Comparison of ENCODE assay signal across 20 cellular contexts in genomic region chr4:172725581-172725980, GRCh38.
DNase-seq lines count a peak whose midpoint lies in the region; ATAC-seq, FAIRE-seq and TF ChIP-seq lines count a peak whose summit lies in the region.
"Had no signal": no experiment of that assay in that cellular context is flagged by ENCODE, and none has a peak within 500 bp of the region (broad histone marks: within the 10 kb centered on the region; RNA-seq: fewer than 3 reads in every experiment).

No MANE protein-coding gene starts in this region.

- H3K36me3 ChIP-seq in endodermal cell (ENCODE audit: control insufficient read depth, insufficient read depth, low read length) (no peaks in the 10 kb centered on the region), HepG2 (replicated peaks in 1 of 2; ENCODE audit: control insufficient read depth in 1 of 2, insufficient read depth in 2 of 2, low read length in 2 of 2) (no peaks in the 10 kb centered on the region)
- H3K36me3 ChIP-seq: heart right ventricle had no signal

- POLR2A ChIA-PET in HepG2 (lab: Yijun Ruan, JAX) = no interaction called here

- TF ChIP-seq EP300 in HepG2 (IDR thresholded peaks at IDR 0.05; ENCODE audit: low read depth in 2 of 2, low read length in 2 of 2) (no peak), HepG2 (CRISPR knock-in tag; IDR thresholded peaks at IDR 0.05; ENCODE audit: borderline replicate concordance) (no peak)

- peak overlapping the region; percentile 66 for H3K4me2 ChIP-seq in HepG2 (ENCODE audit: low read depth, low read length)

- H4K20me1 ChIP-seq in HepG2 (ENCODE audit: insufficient read depth, low read length) = no peaks in the 10 kb centered on the region

- no peak overlapping the region for H2AFZ ChIP-seq in HepG2 (ENCODE audit: low read length)

- peaks cover 14% of the 10 kb centered on the region for H3K9me3 ChIP-seq in endodermal cell (ENCODE audit: control insufficient read depth, low read length)
- H3K9me3 ChIP-seq in HepG2 (ENCODE audit: low read length) = peaks cover 9% of the 10 kb centered on the region; the same call in 1 of the 2 replicates

- H3K79me2 ChIP-seq in HepG2 (ENCODE audit: insufficient read depth, low read length) = no peaks in the 10 kb centered on the region

- peaks cover 52% of the 10 kb centered on the region for H3K27me3 Mint-ChIP-seq in endodermal cell (ENCODE audit: insufficient read depth)
- H3K27me3 Mint-ChIP-seq in stimulated activated naive B cell treated with anti-CD40 and anti-IgM and Interleukin-4, amounts not matched to agents 10 μg/mL and 1 μg/mL and 100 μg/mL, for 72 hours = no peaks in the 10 kb centered on the region
- H3K27me3 Mint-ChIP-seq: activated naive CD8-positive, alpha-beta T cell treated with anti-CD3 and anti-CD28 coated beads, Interleukin-2, amount 10 ng/mL, durations not matched to agents 7 days and 5 days had no signal

- no peak for FAIRE-seq in HepG2 (lab: Jason Lieb, UNC)
- FAIRE-seq in GM12891 (lab: Jason Lieb, UNC) = no peak
- FAIRE-seq: H54 had no signal

- WGBS in endodermal cell (ENCODE audit: insufficient coverage in 1 of 2, insufficient read length in 1 of 2), 2 experiments = 47 to 70% methylated on average over 2 to 3 of the region's 3 CpGs
- WGBS in HepG2 (ENCODE audit: low lambda C conversion rate) = 2% methylated on average over 3 of the region's 3 CpGs

- peaks cover 4% of the 10 kb centered on the region for H3K36me3 Mint-ChIP-seq in endodermal cell (ENCODE audit: low read depth)
- no peaks in the 10 kb centered on the region for H3K36me3 Mint-ChIP-seq in stimulated activated naive B cell treated with anti-CD40 and anti-IgM and Interleukin-4, amounts not matched to agents 10 μg/mL and 1 μg/mL and 100 μg/mL, for 72 hours
- H3K36me3 Mint-ChIP-seq: activated naive CD8-positive, alpha-beta T cell treated with anti-CD3 and anti-CD28 coated beads, Interleukin-2, amount 10 ng/mL, durations not matched to agents 7 days and 5 days; CD8-positive, alpha-beta T cell; stimulated activated effector memory CD8-positive, alpha-beta T cell treated with anti-CD3 and anti-CD28 coated beads, Interleukin-12 subunit alpha, Interleukin-12 subunit beta, amount 100 ng/mL, for 72 hours had no signal

- TF ChIP-seq RAD21 in HepG2 (CRISPR knock-in tag; IDR thresholded peaks at IDR 0.05) = no peak

- TF ChIP-seq POLR2A in HepG2 (IDR thresholded peaks at IDR 0.05; ENCODE audit: insufficient read depth in 1 of 2, low read depth in 2 of 2, low read length in 2 of 2) (no peak), GM12891 (IDR thresholded peaks at IDR 0.05; ENCODE audit: low read depth, low read length) (no peak)

- H3K9me3 Mint-ChIP-seq in endodermal cell = peaks cover 18% of the 10 kb centered on the region
- peaks cover 6 to 8% of the 10 kb centered on the region in 2 donors for H3K9me3 Mint-ChIP-seq in stimulated activated naive B cell treated with anti-CD40 and anti-IgM and Interleukin-4, amounts not matched to agents 10 μg/mL and 1 μg/mL and 100 μg/mL, for 72 hours
- H3K9me3 Mint-ChIP-seq: activated naive CD8-positive, alpha-beta T cell treated with anti-CD3 and anti-CD28 coated beads, Interleukin-2, amount 10 ng/mL, durations not matched to agents 7 days and 5 days had no signal

- no peaks in the 10 kb centered on the region for H3K27me3 ChIP-seq in endodermal cell (ENCODE audit: control insufficient read depth, insufficient read depth, low read length, poor library complexity, severe bottlenecking)
- H3K27me3 ChIP-seq in HepG2 (ENCODE audit: control insufficient read depth in 1 of 2, insufficient read depth in 2 of 2, low read length in 2 of 2) = no peaks in the 10 kb centered on the region
- H3K27me3 ChIP-seq: heart right ventricle had no signal

- H3K4me3 Mint-ChIP-seq in endodermal cell = peak overlapping the region; percentile 35
- no peak overlapping the region for H3K4me3 Mint-ChIP-seq in stimulated activated naive B cell treated with anti-CD40 and anti-IgM and Interleukin-4, amounts not matched to agents 10 μg/mL and 1 μg/mL and 100 μg/mL, for 72 hours
- H3K4me3 Mint-ChIP-seq: activated CD8-positive, alpha-beta T cell treated with anti-CD3 and anti-CD28 coated beads, Interleukin-2, amount 10 ng/mL, durations not matched to agents 7 days and 5 days; activated naive CD8-positive, alpha-beta T cell treated with anti-CD3 and anti-CD28 coated beads, Interleukin-2, amount 10 ng/mL, durations not matched to agents 7 days and 5 days; CD8-positive, alpha-beta T cell; stimulated activated effector memory CD8-positive, alpha-beta T cell treated with anti-CD3 and anti-CD28 coated beads, Interleukin-12 subunit alpha, Interleukin-12 subunit beta, amount 100 ng/mL, for 72 hours had no signal

- peak; percentile 53 for ATAC-seq in HepG2
- no peak for ATAC-seq in stimulated activated naive B cell treated with anti-CD40 and anti-IgM and Interleukin-4, amounts not matched to agents 10 μg/mL and 1 μg/mL and 100 μg/mL, for 72 hours (replicated peaks)
- ATAC-seq: activated CD8-positive, alpha-beta T cell treated with anti-CD3 and anti-CD28 coated beads, Interleukin-2, amount 10 ng/mL, durations not matched to agents 7 days and 5 days; CD8-positive, alpha-beta T cell; esophagus mucosa; heart right ventricle; stimulated activated effector memory CD8-positive, alpha-beta T cell treated with anti-CD3 and anti-CD28 coated beads, Interleukin-12 subunit alpha, Interleukin-12 subunit beta, amount 100 ng/mL, for 72 hours had no signal

- intact Hi-C loops in HepG2 (cut with micrococcal nuclease; ENCODE audit: unreplicated experiment) = no loop called here

- H3K4me1 Mint-ChIP-seq in endodermal cell = peaks cover 35% of the 10 kb centered on the region
- no peaks in the 10 kb centered on the region for H3K4me1 Mint-ChIP-seq in stimulated activated naive B cell treated with anti-CD40 and anti-IgM and Interleukin-4, amounts not matched to agents 10 μg/mL and 1 μg/mL and 100 μg/mL, for 72 hours
- H3K4me1 Mint-ChIP-seq: activated naive CD8-positive, alpha-beta T cell treated with anti-CD3 and anti-CD28 coated beads, Interleukin-2, amount 10 ng/mL, durations not matched to agents 7 days and 5 days; stimulated activated effector memory CD8-positive, alpha-beta T cell treated with anti-CD3 and anti-CD28 coated beads, Interleukin-12 subunit alpha, Interleukin-12 subunit beta, amount 100 ng/mL, for 72 hours had no signal

- no peak overlapping the region for H3K27ac ChIP-seq in endodermal cell (ENCODE audit: low read depth, low read length)
- peak overlapping the region; percentile 57 for H3K27ac ChIP-seq in HepG2 (ENCODE audit: extremely low read length, insufficient read depth, low read length)
- H3K27ac ChIP-seq: heart right ventricle, VCaP had no signal

- in situ Hi-C loops in ACHN (cut with HindIII; ENCODE audit: low pct_ligation_motif_present, low pct_unique_long_range_greater_than_20kb, low sequenced_read_pairs) = no loop called here
- in situ Hi-C loops in HepG2 (cut with HindIII; ENCODE audit: extremely low pct_ligation_motif_present, low pct_unique_long_range_greater_than_20kb) = no loop called here

- TF ChIP-seq CTCF in endodermal cell (conservative IDR thresholded peaks at IDR 0.05) (no peak), HepG2 (CRISPR knock-in tag; IDR thresholded peaks at IDR 0.05) (no peak)

- H3K9ac ChIP-seq in endodermal cell (ENCODE audit: extremely low read depth, low read length, poor library complexity, severe bottlenecking) (no peak overlapping the region), HepG2 (ENCODE audit: insufficient read depth, low read depth, low read length) (no peak overlapping the region)

- BruUV-seq in HepG2 (replicated peaks; lab: Mats Ljungman, UMichigan) = no TSS peak

- CTCF ChIA-PET in HepG2 (lab: Yijun Ruan, JAX; ENCODE audit: low intra/inter-chr PET ratio, low total read pairs) = no interaction called here

- H3K4me3 ChIP-seq in endodermal cell (ENCODE audit: low read length) (peak overlapping the region; percentile 67), HepG2 (replicated peaks in 1 of 3; ENCODE audit: insufficient read depth in 1 of 3, low read depth in 2 of 3, low read length in 3 of 3) (peak overlapping the region in 2 of 3 experiments; percentile 15 to 50; a peak in 3 of 6 replicates)
- H3K4me3 ChIP-seq: heart right ventricle had no signal

- peak overlapping the region; percentile 56 for H3K27ac Mint-ChIP-seq in endodermal cell
- no peak overlapping the region for H3K27ac Mint-ChIP-seq in stimulated activated naive B cell treated with anti-CD40 and anti-IgM and Interleukin-4, amounts not matched to agents 10 μg/mL and 1 μg/mL and 100 μg/mL, for 72 hours
- H3K27ac Mint-ChIP-seq: activated CD8-positive, alpha-beta T cell treated with anti-CD3 and anti-CD28 coated beads, Interleukin-2, amount 10 ng/mL, durations not matched to agents 7 days and 5 days; activated naive CD8-positive, alpha-beta T cell treated with anti-CD3 and anti-CD28 coated beads, Interleukin-2, amount 10 ng/mL, durations not matched to agents 7 days and 5 days; CD8-positive, alpha-beta T cell; stimulated activated effector memory CD8-positive, alpha-beta T cell treated with anti-CD3 and anti-CD28 coated beads, Interleukin-12 subunit alpha, Interleukin-12 subunit beta, amount 100 ng/mL, for 72 hours had no signal

- H3K4me1 ChIP-seq in endodermal cell (ENCODE audit: control insufficient read depth, insufficient read depth, low read length) = peaks cover 5% of the 10 kb centered on the region
- peaks cover 23% of the 10 kb centered on the region for H3K4me1 ChIP-seq in HepG2 (ENCODE audit: insufficient read depth, low read length)
- H3K4me1 ChIP-seq: heart right ventricle had no signal

- DNase-seq in ACHN (peak; percentile 77), HT-29 (ENCODE audit: low spot score) (peak; percentile 42), endodermal cell (no peak), HepG2 (ENCODE audit: low spot score) (peak; percentile 1), NCI-H1105 (lab: John Stamatoyannopoulos, UW) (no peak), GM12891 (ENCODE audit: insufficient read length, low spot score) (no peak)
- DNase-seq in stimulated activated CD4-positive, alpha-beta T cell treated with anti-CD3 and anti-CD28 coated beads, Interleukin-1b, Interleukin-23, amount 100 ng/mL, for 48 hours = no peak
- DNase-seq in stimulated activated naive B cell treated with anti-CD40 and anti-IgM and Interleukin-4, amounts not matched to agents 10 μg/mL and 1 μg/mL and 100 μg/mL, for 72 hours = no peak
- DNase-seq: activated CD8-positive, alpha-beta T cell treated with anti-CD3 and anti-CD28 coated beads, Interleukin-2, amount 10 ng/mL, durations not matched to agents 7 days and 5 days; activated naive CD8-positive, alpha-beta T cell treated with anti-CD3 and anti-CD28 coated beads, Interleukin-2, amount 10 ng/mL, durations not matched to agents 7 days and 5 days; CD8-positive, alpha-beta T cell; DND-41; heart right ventricle; NCI-H2029 treated with DMSO at 0.1 percent for 48 hours; NCI-H510A treated with DMSO at 0.1 percent for 48 hours; SHP77 had no signal

TF ChIP-seq in HepG2, 621 proteins besides CTCF, POLR2A, EP300 and RAD21 (continues in another document):
- TF ChIP-seq EZH2 (conservative IDR thresholded peaks at IDR 0.05; ENCODE audit: low read depth, low read length) = no peak

TF ChIP-seq in GM12891, 5 proteins besides CTCF, POLR2A, EP300 and RAD21:
- TF ChIP-seq SPI1 (IDR thresholded peaks at IDR 0.05; ENCODE audit: low read depth, low read length) = no peak
- no peak for TF ChIP-seq POU2F2 (IDR thresholded peaks at IDR 0.05; ENCODE audit: low read depth, low read length)

Comparison
In these comparisons a context has a peak if more than half of its experiments do, and no peak if none do; other contexts are left out.
1. DNase-seq: peak in ACHN (single experiment), HT-29 (single experiment) and HepG2 (single experiment); none in endodermal cell (single experiment), stimulated activated CD4-positive, alpha-beta T cell treated with anti-CD3 and anti-CD28 coated beads, Interleukin-1b, Interleukin-23, amount 100 ng/mL, for 48 hours (single experiment), NCI-H1105 (single experiment), stimulated activated naive B cell treated with anti-CD40 and anti-IgM and Interleukin-4, amounts not matched to agents 10 μg/mL and 1 μg/mL and 100 μg/mL, for 72 hours (single experiment) and GM12891 (single experiment).